Comparison of ENCODE assay signal across 8 cellular contexts in genomic region chr13:21176195-21176981, GRCh38. TPM values are rescaled to one million over a fixed set of nuclear protein-coding genes. Genes with fewer than 3 reads are reported as not detected.
A peak's percentile ranks its signal among the peaks of the same experiment; 100 is the strongest.
DNase-seq lines count a peak whose midpoint lies in the region; ATAC-seq, FAIRE-seq and TF ChIP-seq lines count a peak whose summit lies in the region.

MRPL57 (plus strand) TSS chr13:21176658; CDS start chr13:21176917, 259 bp downstream.
SKA3 (minus strand) TSS chr13:21176552; CDS start chr13:21176477, 75 bp downstream.

- WGBS in small intestine, 3 donors: 0 to 1% (median 0%) methylated on average over 74 to 95 of the region's 95 CpGs

- no peaks in the 10 kb centered on the region for H3K27me3 ChIP-seq in breast epithelium
- no peaks in the 10 kb centered on the region for H3K27me3 ChIP-seq in iPS-20b (ENCODE audit: insufficient read depth, low read length)
- no peaks in the 10 kb centered on the region for H3K27me3 ChIP-seq in small intestine (ENCODE audit: control insufficient read depth in 2 of 2, insufficient read depth in 2 of 2, low read length in 2 of 2)

- H3K4me1 ChIP-seq in breast epithelium (peaks cover 0 to 9% of the 10 kb centered on the region in 2 donors), iPS-20b (ENCODE audit: insufficient read depth, low read length) (peaks cover 3% of the 10 kb centered on the region; the same call in 1 of the 2 replicates), small intestine (ENCODE audit: control insufficient read depth in 2 of 2, insufficient read depth in 1 of 2, low read depth in 1 of 2, low read length in 1 of 2) (peaks cover 3 to 8% of the 10 kb centered on the region in 2 donors)

- H3K4me3 ChIP-seq in breast epithelium (peak within 1 kb of the TSS; percentile 67 to 85 (median 84)), iPS-20b (ENCODE audit: low read length) (peak within 1 kb of the TSS; percentile 97), small intestine (ENCODE audit: low read depth in 1 of 2, low read length in 2 of 2) (peak within 1 kb of the TSS; percentile 74 to 83)

- in situ Hi-C loops in ACHN (cut with HindIII; ENCODE audit: low pct_ligation_motif_present, low pct_unique_long_range_greater_than_20kb, low sequenced_read_pairs): no loop called here

- peak; percentile 91 for ATAC-seq in GM18867 (IDR thresholded peaks at IDR 0.05; ENCODE audit: unreplicated experiment)
- peak; percentile 91 for ATAC-seq in HG03103 (IDR thresholded peaks at IDR 0.05; ENCODE audit: low read depth, unreplicated experiment)

- TF ChIP-seq CTCF in VCaP (conservative IDR thresholded peaks at IDR 0.05) (no peak), breast epithelium (IDR thresholded peaks at IDR 0.05) (peak; percentile 33 to 60 (median 45))

- H3K9ac ChIP-seq in iPS-20b (ENCODE audit: low read depth, low read length): peak within 1 kb of the TSS; percentile 94

- H3K36me3 ChIP-seq in breast epithelium (no peaks in the 10 kb centered on the region), iPS-20b (ENCODE audit: insufficient read depth, low read depth, low read length) (peaks cover 28% of the 10 kb centered on the region), small intestine (ENCODE audit: control insufficient read depth in 2 of 2, insufficient read depth in 2 of 2, low read length in 2 of 2) (no peaks in the 10 kb centered on the region)

- H3K27ac ChIP-seq in VCaP (peak within 1 kb of the TSS; percentile 97), breast epithelium (peak within 1 kb of the TSS; percentile 95 to 96), iPS-20b (ENCODE audit: low read length) (peak within 1 kb of the TSS; percentile 71), small intestine (ENCODE audit: low read depth in 1 of 2, low read length in 1 of 2) (peak within 1 kb of the TSS; percentile 95 to 96)

- DNase-seq in ACHN (peak; percentile 92), NCI-H2171 treated with DMSO at 0.1 percent for 48 hours (lab: John Stamatoyannopoulos, UW) (peak; percentile 82), breast epithelium (ENCODE audit: low spot score in 2 of 2) (peak; percentile 85 to 87), small intestine (peak; percentile 93)

- peak; percentile 81 for TF ChIP-seq POLR2A in breast epithelium (IDR thresholded peaks at IDR 0.05)

- no peaks in the 10 kb centered on the region for H3K9me3 ChIP-seq in breast epithelium
- no peaks in the 10 kb centered on the region for H3K9me3 ChIP-seq in iPS-20b (ENCODE audit: insufficient read depth, low read depth, low read length)
- no peaks in the 10 kb centered on the region for H3K9me3 ChIP-seq in small intestine (ENCODE audit: control insufficient read depth, low read depth)

- no peak for FAIRE-seq in small intestine (lab: Jason Lieb, UNC)

- intact Hi-C loops in breast epithelium (cut with DNase I; ENCODE audit: low total_unique reads): no loop called here

RNA-seq across cellular contexts. Expression of gene MRPL57, which starts in this region (rescaled TPM):
- total RNA-seq in breast epithelium: 10 to 100 TPM; 33.9 to 38.8 (median 36.4) TPM
- polyA plus RNA-seq in small intestine: 10 to 100 TPM; 22.2 to 27.7 (median 25.3) TPM

RNA-seq across cellular contexts. Expression of gene SKA3, which starts in this region (rescaled TPM):
- total RNA-seq in breast epithelium: 1 to 10 TPM in 2 of 3 donors, under 1 TPM in 1; 0.16 to 1.6 (median 1.3) TPM
- polyA plus RNA-seq in small intestine: 1 to 10 TPM in 1 of 3 donors, under 1 TPM in 1, not detected in 1; 0.89 to 9.0 TPM

Comparison
In these comparisons a context has a peak if more than half of its experiments do, and no peak if none do; other contexts are left out.
1. Peak in every context shown above with its lines: DNase-seq, ATAC-seq, H3K4me3 ChIP-seq and H3K27ac ChIP-seq.